In the genomic region with DNA sequence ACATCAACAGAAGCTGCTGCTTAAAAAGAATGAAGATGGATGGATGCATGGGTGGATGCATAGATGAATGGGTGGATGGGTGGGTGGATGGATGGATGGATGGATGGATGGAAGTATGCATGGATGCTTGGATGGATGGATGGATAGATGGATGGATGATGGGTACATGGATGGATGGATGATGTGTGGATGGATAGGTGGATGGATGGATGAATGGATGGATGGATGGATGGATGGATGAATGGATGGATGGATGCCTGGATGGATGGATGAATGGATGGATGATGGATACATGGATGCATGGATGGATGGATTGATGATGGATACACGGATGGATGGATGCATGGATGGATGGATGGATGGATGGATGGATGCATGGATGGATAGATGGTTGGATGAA, we compare ENCODE assay signal across 25 cellular contexts.
"Had no signal": no experiment of that assay in that cellular context is flagged by ENCODE, and none has a peak within 500 bp of the region (broad histone marks: within the 10 kb centered on the region; RNA-seq: fewer than 3 reads in every experiment).

No MANE protein-coding gene starts in this region.

- H3K9me3 ChIP-seq: prostate gland, thyroid gland had no signal

- H3K27me3 ChIP-seq: dorsolateral prefrontal cortex, foreskin keratinocyte, gastroesophageal sphincter, left lung, neural progenitor cell, right atrium auricular region, stomach, thyroid gland had no signal

- H3K27ac ChIP-seq: foreskin keratinocyte, gastroesophageal sphincter, heart right ventricle, left lung, neural progenitor cell, prostate gland, right atrium auricular region, stomach, thyroid gland had no signal

- H3K4me3 Mint-ChIP-seq: natural killer cell; neural progenitor cell; stimulated activated effector memory CD8-positive, alpha-beta T cell treated with anti-CD3 and anti-CD28 coated beads, Interleukin-12 subunit alpha, Interleukin-12 subunit beta, amount 100 ng/mL, for 72 hours had no signal

- H3K27ac Mint-ChIP-seq: natural killer cell; neural progenitor cell; stimulated activated effector memory CD8-positive, alpha-beta T cell treated with anti-CD3 and anti-CD28 coated beads, Interleukin-12 subunit alpha, Interleukin-12 subunit beta, amount 100 ng/mL, for 72 hours had no signal

- H3K4me3 ChIP-seq: dorsolateral prefrontal cortex, gastroesophageal sphincter, heart right ventricle, left lung, neural progenitor cell, prostate gland, right atrium auricular region, smooth muscle cell, stomach, thyroid gland had no signal

- H3K36me3 ChIP-seq: gastroesophageal sphincter, heart right ventricle, left lung, neural progenitor cell, prostate gland, right atrium auricular region, stomach, thyroid gland had no signal

- FAIRE-seq: colon, islet of Langerhans had no signal

- DNase-seq: effector CD4-positive, alpha-beta T cell; foreskin keratinocyte; heart right ventricle; hippocampal formation; left cardiac atrium; left lung; natural killer cell; nucleus accumbens; stimulated activated CD4-positive, alpha-beta T cell treated with anti-CD3 and anti-CD28 coated beads, Interleukin-12 subunit alpha, Interleukin-12 subunit beta, amount 100 ng/mL, for 4 hours; stimulated activated CD4-positive, alpha-beta T cell treated with anti-CD3 and anti-CD28 coated beads, Interleukin-2, amount 100 ng/mL, for 24 hours; stimulated activated CD4-positive, alpha-beta T cell treated with anti-CD3 and anti-CD28 coated beads, Interleukin-4, amount 100 ng/mL, for 24 hours; stimulated activated naive CD4-positive, alpha-beta T cell treated with Interleukin-2 at 50 U/mL for 16 hours; stomach; thyroid gland; trophoblast cell had no signal

- ATAC-seq: esophagus mucosa; foreskin keratinocyte; gastroesophageal sphincter; heart right ventricle; left cardiac atrium; left lung; natural killer cell; stimulated activated effector memory CD8-positive, alpha-beta T cell treated with anti-CD3 and anti-CD28 coated beads, Interleukin-12 subunit alpha, Interleukin-12 subunit beta, amount 100 ng/mL, for 72 hours had no signal

- H3K4me1 ChIP-seq: foreskin keratinocyte, gastroesophageal sphincter, prostate gland, right atrium auricular region, thyroid gland had no signal

- H3K4me1 Mint-ChIP-seq: stimulated activated effector memory CD8-positive, alpha-beta T cell treated with anti-CD3 and anti-CD28 coated beads, Interleukin-12 subunit alpha, Interleukin-12 subunit beta, amount 100 ng/mL, for 72 hours had no signal

- H3K36me3 Mint-ChIP-seq: natural killer cell; stimulated activated effector memory CD8-positive, alpha-beta T cell treated with anti-CD3 and anti-CD28 coated beads, Interleukin-12 subunit alpha, Interleukin-12 subunit beta, amount 100 ng/mL, for 72 hours had no signal
